8 cellular contexts compared by ENCODE assay signal in genomic region chr21:46324390-46325072, GRCh38. TPM values are rescaled to one million over a fixed set of nuclear protein-coding genes. Genes with fewer than 3 reads are reported as not detected.
DNase-seq lines count a peak whose midpoint lies in the region; ATAC-seq and TF ChIP-seq lines count a peak whose summit lies in the region.

No MANE protein-coding gene starts in this region.

- H3K9me2 ChIP-seq in DOHH2 (replicated peaks; ENCODE audit: control insufficient read depth, low read length), result no peaks in the 10 kb centered on the region

- H3F3A ChIP-seq in DOHH2 (ENCODE audit: control insufficient read depth, insufficient read depth), result peaks cover 4% of the 10 kb centered on the region; the same call in 1 of the 2 replicates

- H3K4me2 ChIP-seq in DOHH2 (ENCODE audit: low read length), result peak overlapping the region; percentile 79

- peak; percentile 75 for DNase-seq in KG1 (lab: John Stamatoyannopoulos, UW)
- DNase-seq in RKO (ENCODE audit: low spot score), result peak; percentile 81
- DNase-seq in activated T-helper 2 cell treated with anti-CD3 and anti-CD28 coated beads, Interferon-gamma antibody, Interleukin-2, Interleukin-4, amounts not matched to agents 10 μg/mL and 5 μg/mL and 100 μg/mL, durations not matched to agents 14 hours and 24 hours and 36 hours (ENCODE audit: low spot score), result peak; percentile 78
- peak; percentile 74 for DNase-seq in fibroblast of the aortic adventitia (ENCODE audit: low read depth)
- peak; percentile 94 for DNase-seq in nephron progenitor cell
- peak; percentile 93 for DNase-seq in stimulated activated naive CD8-positive, alpha-beta T cell treated with anti-CD3 and anti-CD28 coated beads, Interleukin-15, Interleukin-2, amounts not matched to agents 100 U/mL and 50 U/mL, for 24 hours

- H3K27me3 Mint-ChIP-seq in activated T-helper 2 cell treated with anti-CD3 and anti-CD28 coated beads, Interferon-gamma antibody, Interleukin-2, Interleukin-4, amounts not matched to agents 10 μg/mL and 5 μg/mL and 100 μg/mL, durations not matched to agents 14 hours and 24 hours and 36 hours (ENCODE audit: low read depth), result no peaks in the 10 kb centered on the region
- H3K27me3 Mint-ChIP-seq in nephron progenitor cell (ENCODE audit: low read depth, poor library complexity), result no peaks in the 10 kb centered on the region

- peak overlapping the region; percentile 97 for H3K4me3 Mint-ChIP-seq in activated T-helper 2 cell treated with anti-CD3 and anti-CD28 coated beads, Interferon-gamma antibody, Interleukin-2, Interleukin-4, amounts not matched to agents 10 μg/mL and 5 μg/mL and 100 μg/mL, durations not matched to agents 14 hours and 24 hours and 36 hours (ENCODE audit: low read depth)
- H3K4me3 Mint-ChIP-seq in nephron progenitor cell, result peak overlapping the region; percentile 97

- peak; percentile 50 for ATAC-seq in GM21737 (IDR thresholded peaks at IDR 0.05; ENCODE audit: unreplicated experiment)
- ATAC-seq in stimulated activated naive CD8-positive, alpha-beta T cell treated with anti-CD3 and anti-CD28 coated beads, Interleukin-15, Interleukin-2, amounts not matched to agents 100 U/mL and 50 U/mL, for 24 hours, result peak; percentile 79

- no peaks in the 10 kb centered on the region for H3K9me3 ChIP-seq in DOHH2 (ENCODE audit: control insufficient read depth, insufficient read depth, low read length)

- peaks cover 30% of the 10 kb centered on the region for H3K4me1 Mint-ChIP-seq in activated T-helper 2 cell treated with anti-CD3 and anti-CD28 coated beads, Interferon-gamma antibody, Interleukin-2, Interleukin-4, amounts not matched to agents 10 μg/mL and 5 μg/mL and 100 μg/mL, durations not matched to agents 14 hours and 24 hours and 36 hours (ENCODE audit: low read depth)
- peaks cover 45% of the 10 kb centered on the region for H3K4me1 Mint-ChIP-seq in nephron progenitor cell

- no peaks in the 10 kb centered on the region for H3K9me3 Mint-ChIP-seq in activated T-helper 2 cell treated with anti-CD3 and anti-CD28 coated beads, Interferon-gamma antibody, Interleukin-2, Interleukin-4, amounts not matched to agents 10 μg/mL and 5 μg/mL and 100 μg/mL, durations not matched to agents 14 hours and 24 hours and 36 hours
- H3K9me3 Mint-ChIP-seq in nephron progenitor cell, result no peaks in the 10 kb centered on the region

- intact Hi-C loops in activated T-helper 2 cell treated with anti-CD3 and anti-CD28 coated beads, Interferon-gamma antibody, Interleukin-2, Interleukin-4, amounts not matched to agents 10 μg/mL and 5 μg/mL and 100 μg/mL, durations not matched to agents 14 hours and 24 hours and 36 hours (cut with micrococcal nuclease), result loop anchor here (1.0 to 10.0 kb wide), 4 partner anchors 38 to 350 kb away; partner anchors contain the start of genes DIP2A, LSS and YBEY

- peaks cover 55% of the 10 kb centered on the region for H3K36me3 Mint-ChIP-seq in activated T-helper 2 cell treated with anti-CD3 and anti-CD28 coated beads, Interferon-gamma antibody, Interleukin-2, Interleukin-4, amounts not matched to agents 10 μg/mL and 5 μg/mL and 100 μg/mL, durations not matched to agents 14 hours and 24 hours and 36 hours (ENCODE audit: low read depth)
- H3K36me3 Mint-ChIP-seq in nephron progenitor cell (ENCODE audit: low read depth), result peaks cover 42% of the 10 kb centered on the region

- H3K4me1 ChIP-seq in DOHH2 (ENCODE audit: control insufficient read depth, low read length), result peaks cover 36% of the 10 kb centered on the region

- peak overlapping the region; percentile 99 for H3K27ac Mint-ChIP-seq in activated T-helper 2 cell treated with anti-CD3 and anti-CD28 coated beads, Interferon-gamma antibody, Interleukin-2, Interleukin-4, amounts not matched to agents 10 μg/mL and 5 μg/mL and 100 μg/mL, durations not matched to agents 14 hours and 24 hours and 36 hours
- H3K27ac Mint-ChIP-seq in nephron progenitor cell, result no peak overlapping the region

- no peak for TF ChIP-seq CTCF in DOHH2 (IDR thresholded peaks at IDR 0.05; ENCODE audit: low read depth, low read length, poor library complexity, severe bottlenecking)
- peak; percentile 15 for TF ChIP-seq CTCF in fibroblast of the aortic adventitia (IDR thresholded peaks at IDR 0.05; ENCODE audit: insufficient read depth, low read length)
- no peak for TF ChIP-seq CTCF in nephron progenitor cell (IDR thresholded peaks at IDR 0.05)

- H3K27me3 ChIP-seq in DOHH2 (ENCODE audit: control insufficient read depth, low read length), result no peaks in the 10 kb centered on the region

- peaks cover 69% of the 10 kb centered on the region for H3K36me3 ChIP-seq in DOHH2 (ENCODE audit: control insufficient read depth, low read length)

- peak overlapping the region; percentile 88 for H3K4me3 ChIP-seq in DOHH2 (ENCODE audit: low read length)
- H3K4me3 ChIP-seq in fibroblast of the aortic adventitia (ENCODE audit: low read depth, low read length), result peak overlapping the region; percentile 97

- H3K27ac ChIP-seq in DOHH2 (ENCODE audit: low read depth, low read length), result peak overlapping the region; percentile 80

- peaks cover 14% of the 10 kb centered on the region for H4K20me1 ChIP-seq in DOHH2 (ENCODE audit: control insufficient read depth, insufficient read depth, low read depth, low read length)

- H3K79me2 ChIP-seq in DOHH2 (ENCODE audit: control insufficient read depth, low read length), result peaks cover 89% of the 10 kb centered on the region

RNA-seq across cellular contexts. Expression of gene PCNT, which starts 0.6 kb away (rescaled TPM):
- 55.8 and 58.8 TPM in 2 replicates for total RNA-seq in activated T-helper 2 cell treated with anti-CD3 and anti-CD28 coated beads, Interferon-gamma antibody, Interleukin-2, Interleukin-4, amounts not matched to agents 10 μg/mL and 5 μg/mL and 100 μg/mL, durations not matched to agents 14 hours and 24 hours and 36 hours
- total RNA-seq in fibroblast of the aortic adventitia (ENCODE audit: low replicate concordance), result 27.8 and 40.3 TPM in 2 replicates

RNA-seq across cellular contexts. Expression of gene C21orf58, which starts 0.9 kb away (rescaled TPM):
- 32.2 and 32.8 TPM in 2 replicates for total RNA-seq in activated T-helper 2 cell treated with anti-CD3 and anti-CD28 coated beads, Interferon-gamma antibody, Interleukin-2, Interleukin-4, amounts not matched to agents 10 μg/mL and 5 μg/mL and 100 μg/mL, durations not matched to agents 14 hours and 24 hours and 36 hours
- total RNA-seq in fibroblast of the aortic adventitia (ENCODE audit: low replicate concordance), result 3.6 and 10.2 TPM in 2 replicates

RNA-seq across cellular contexts. Expression of gene YBEY, which starts 38.4 kb away (rescaled TPM):
- total RNA-seq in activated T-helper 2 cell treated with anti-CD3 and anti-CD28 coated beads, Interferon-gamma antibody, Interleukin-2, Interleukin-4, amounts not matched to agents 10 μg/mL and 5 μg/mL and 100 μg/mL, durations not matched to agents 14 hours and 24 hours and 36 hours, result 14.4 and 15.3 TPM in 2 replicates
- total RNA-seq in fibroblast of the aortic adventitia (ENCODE audit: low replicate concordance), result 16.5 and 22.4 TPM in 2 replicates

RNA-seq across cellular contexts. Expression of gene MCM3AP, which starts 39.1 kb away (rescaled TPM):
- total RNA-seq in activated T-helper 2 cell treated with anti-CD3 and anti-CD28 coated beads, Interferon-gamma antibody, Interleukin-2, Interleukin-4, amounts not matched to agents 10 μg/mL and 5 μg/mL and 100 μg/mL, durations not matched to agents 14 hours and 24 hours and 36 hours, result 123 and 138 TPM in 2 replicates
- total RNA-seq in fibroblast of the aortic adventitia (ENCODE audit: low replicate concordance), result 66.4 and 77.4 TPM in 2 replicates

Comparison
In these comparisons a context has a peak if more than half of its experiments do, and no peak if none do; other contexts are left out.
1. Peak in every context shown above with its lines: DNase-seq, ATAC-seq, H3K4me3 ChIP-seq and H3K27ac ChIP-seq.